ENCODE assay signal across 15 cellular contexts in genomic region chr1:167400359-167400953, GRCh38.
A peak's percentile ranks its signal among the peaks of the same experiment; 100 is the strongest.
DNase-seq lines count a peak whose midpoint lies in the region; ATAC-seq, FAIRE-seq and TF ChIP-seq lines count a peak whose summit lies in the region.
"Had no signal": no experiment of that assay in that cellular context is flagged by ENCODE, and none has a peak within 500 bp of the region (broad histone marks: within the 10 kb centered on the region; RNA-seq: fewer than 3 reads in every experiment).

No MANE protein-coding gene starts in this region.

- H3K9me3 Mint-ChIP-seq in WTC11 (no peaks in the 10 kb centered on the region), nephron progenitor cell (no peaks in the 10 kb centered on the region)
- no peaks in the 10 kb centered on the region for H3K9me3 Mint-ChIP-seq in activated T-helper 1 cell treated with anti-CD3 and anti-CD28 coated beads, Interleukin-12 subunit alpha, Interleukin-12 subunit beta, Interleukin-2, Interleukin-4 antibody, amounts not matched to agents 30 ng/mL and 10 ng/mL and 1 ng/mL, durations not matched to agents 14 hours and 24 hours and 36 hours

- H3K27ac Mint-ChIP-seq in WTC11 (peak overlapping the region; percentile 4; the same call in 1 of the 2 replicates), nephron progenitor cell (peak overlapping the region; percentile 29)
- no peak overlapping the region for H3K27ac Mint-ChIP-seq in activated T-helper 1 cell treated with anti-CD3 and anti-CD28 coated beads, Interleukin-12 subunit alpha, Interleukin-12 subunit beta, Interleukin-2, Interleukin-4 antibody, amounts not matched to agents 30 ng/mL and 10 ng/mL and 1 ng/mL, durations not matched to agents 14 hours and 24 hours and 36 hours

- in situ Hi-C loops in KBM-7 (cut with MboI; ENCODE audit: low pct_unique_long_range_greater_than_20kb, low sequenced_read_pairs), result no loop called here

- TF ChIP-seq CTCF in D721Med (IDR thresholded peaks at IDR 0.05; ENCODE audit: insufficient read depth, missing control alignments) (no peak), HEK293 (tag by site-specific recombination; IDR thresholded peaks at IDR 0.05) (no peak), WTC11 (IDR thresholded peaks at IDR 0.05) (no peak), nephron progenitor cell (IDR thresholded peaks at IDR 0.05) (no peak)

- peak; percentile 91 for FAIRE-seq in D721Med (lab: Jason Lieb, UNC)

- ATAC-seq in WTC11, result no peak

- no peaks in the 10 kb centered on the region for H3K27me3 Mint-ChIP-seq in WTC11 (ENCODE audit: low read depth)
- H3K27me3 Mint-ChIP-seq in nephron progenitor cell (ENCODE audit: low read depth, poor library complexity), result no peaks in the 10 kb centered on the region
- no peaks in the 10 kb centered on the region for H3K27me3 Mint-ChIP-seq in activated T-helper 1 cell treated with anti-CD3 and anti-CD28 coated beads, Interleukin-12 subunit alpha, Interleukin-12 subunit beta, Interleukin-2, Interleukin-4 antibody, amounts not matched to agents 30 ng/mL and 10 ng/mL and 1 ng/mL, durations not matched to agents 14 hours and 24 hours and 36 hours (ENCODE audit: insufficient read depth)

- H3K36me3 Mint-ChIP-seq in WTC11 (peaks cover 53% of the 10 kb centered on the region), nephron progenitor cell (ENCODE audit: low read depth) (peaks cover 59% of the 10 kb centered on the region)
- peaks cover 18% of the 10 kb centered on the region for H3K36me3 Mint-ChIP-seq in activated T-helper 1 cell treated with anti-CD3 and anti-CD28 coated beads, Interleukin-12 subunit alpha, Interleukin-12 subunit beta, Interleukin-2, Interleukin-4 antibody, amounts not matched to agents 30 ng/mL and 10 ng/mL and 1 ng/mL, durations not matched to agents 14 hours and 24 hours and 36 hours (ENCODE audit: low read depth)

- peaks cover 0 to 40% of the 10 kb centered on the region in 2 experiments; a peak in 1 of 3 replicates for H3K36me3 ChIP-seq in HEK293 (ENCODE audit: control insufficient read depth in 2 of 2, insufficient read depth in 1 of 2, low read length in 2 of 2)

- intact Hi-C loops in activated T-helper 1 cell treated with anti-CD3 and anti-CD28 coated beads, Interleukin-12 subunit alpha, Interleukin-12 subunit beta, Interleukin-2, Interleukin-4 antibody, amounts not matched to agents 30 ng/mL and 10 ng/mL and 1 ng/mL, durations not matched to agents 14 hours and 24 hours and 36 hours (cut with micrococcal nuclease), result no loop called here

- no peak for DNase-seq in D721Med (ENCODE audit: insufficient read length, low spot score)
- no peak for DNase-seq in WTC11 (ENCODE audit: low spot score)
- DNase-seq in nephron progenitor cell, result no peak
- DNase-seq in KBM-7, result no peak
- DNase-seq in activated T-helper 1 cell treated with anti-CD3 and anti-CD28 coated beads, Interleukin-12 subunit alpha, Interleukin-12 subunit beta, Interleukin-2, Interleukin-4 antibody, amounts not matched to agents 30 ng/mL and 10 ng/mL and 1 ng/mL, durations not matched to agents 14 hours and 24 hours and 36 hours (ENCODE audit: low spot score), result no peak
- DNase-seq in DMS79 treated with DMSO at 0.1 percent for 48 hours (lab: John Stamatoyannopoulos, UW), result no peak
- DNase-seq: GOT3, NCI-H1436, NCI-H2171, NCI-H226, SIG-M5 had no signal

- CTCF ChIA-PET in HEK293 (lab: Yijun Ruan, JAX) (interaction anchor here (0.7 to 3.1 kb wide), 14 partner anchors 10 to 177 kb away, joined by 3 to 23 read pairs (median 5); no protein-coding TSS in a partner anchor), WTC11 (lab: Charles Lee) (interaction anchor here (0.7 to 1.2 kb wide), 2 partner anchors 16 to 132 kb away, joined by 5 to 6 read pairs; no protein-coding TSS in a partner anchor)

- POLR2A ChIA-PET in HEK293 (lab: Yijun Ruan, JAX) (no interaction called here), WTC11 (lab: Charles Lee) (no interaction called here)

- H3K9me3 ChIP-seq in HEK293 (ENCODE audit: control insufficient read depth, insufficient read depth, low read depth, low read length), result no peaks in the 10 kb centered on the region
- H3K9me3 ChIP-seq: HAP-1, Peyer's patch had no signal

- H3K4me3 Mint-ChIP-seq in WTC11, result no peak overlapping the region
- no peak overlapping the region for H3K4me3 Mint-ChIP-seq in nephron progenitor cell
- no peak overlapping the region for H3K4me3 Mint-ChIP-seq in activated T-helper 1 cell treated with anti-CD3 and anti-CD28 coated beads, Interleukin-12 subunit alpha, Interleukin-12 subunit beta, Interleukin-2, Interleukin-4 antibody, amounts not matched to agents 30 ng/mL and 10 ng/mL and 1 ng/mL, durations not matched to agents 14 hours and 24 hours and 36 hours

- H3K27ac ChIP-seq in HEK293 (ENCODE audit: extremely low read depth, low read depth, low read length), result no peak overlapping the region
- H3K27ac ChIP-seq: Peyer's patch, SK-N-MC had no signal

- H3K4me1 Mint-ChIP-seq in WTC11, result peaks cover 3% of the 10 kb centered on the region; the same call in 1 of the 2 replicates
- H3K4me1 Mint-ChIP-seq in nephron progenitor cell, result no peaks in the 10 kb centered on the region
- H3K4me1 Mint-ChIP-seq in activated T-helper 1 cell treated with anti-CD3 and anti-CD28 coated beads, Interleukin-12 subunit alpha, Interleukin-12 subunit beta, Interleukin-2, Interleukin-4 antibody, amounts not matched to agents 30 ng/mL and 10 ng/mL and 1 ng/mL, durations not matched to agents 14 hours and 24 hours and 36 hours (ENCODE audit: low read depth), result no peaks in the 10 kb centered on the region

- no peaks in the 10 kb centered on the region for H3K4me1 ChIP-seq in HEK293 (ENCODE audit: control insufficient read depth, insufficient read depth, low read length)
- H3K4me1 ChIP-seq: Peyer's patch had no signal

- no peak overlapping the region for H3K4me3 ChIP-seq in HEK293 (ENCODE audit: low read depth, low read length)
- H3K4me3 ChIP-seq: HAP-1, Peyer's patch, SK-N-MC had no signal

TF ChIP-seq in HEK293, 187 proteins besides CTCF, POLR2A, EP300 and RAD21:
- no peak for TF ChIP-seq ZFHX2 (tag by site-specific recombination; conservative IDR thresholded peaks at IDR 0.05)
- peak; percentile 70; the same call in 1 of the 2 replicates for TF ChIP-seq MYNN (tag by site-specific recombination; IDR thresholded peaks at IDR 0.05; ENCODE audit: borderline replicate concordance)
- no peak for TF ChIP-seq ZNF274 (IDR thresholded peaks at IDR 0.05; ENCODE audit: low read length)
- TF ChIP-seq ZNF274 (tag by site-specific recombination; IDR thresholded peaks at IDR 0.05; ENCODE audit: borderline replicate concordance), result no peak
TF ChIP-seq in HEK293: peak in this region for 1.

TF ChIP-seq in WTC11, 78 proteins besides CTCF, POLR2A, EP300 and RAD21:
- TF ChIP-seq PREB (CRISPR knock-in tag; IDR thresholded peaks at IDR 0.05; ENCODE audit: borderline replicate concordance) (no peak), ZNF423 (CRISPR knock-in tag; IDR thresholded peaks at IDR 0.05) (no peak), ELF4 (CRISPR knock-in tag; IDR thresholded peaks at IDR 0.05; ENCODE audit: low read depth) (no peak), ZNF138 (CRISPR knock-in tag; conservative IDR thresholded peaks at IDR 0.05) (no peak), RORB (CRISPR knock-in tag; IDR thresholded peaks at IDR 0.05) (no peak), ZNF396 (CRISPR knock-in tag; IDR thresholded peaks at IDR 0.05; ENCODE audit: borderline replicate concordance) (no peak)
- TF ChIP-seq, protein P1, sequence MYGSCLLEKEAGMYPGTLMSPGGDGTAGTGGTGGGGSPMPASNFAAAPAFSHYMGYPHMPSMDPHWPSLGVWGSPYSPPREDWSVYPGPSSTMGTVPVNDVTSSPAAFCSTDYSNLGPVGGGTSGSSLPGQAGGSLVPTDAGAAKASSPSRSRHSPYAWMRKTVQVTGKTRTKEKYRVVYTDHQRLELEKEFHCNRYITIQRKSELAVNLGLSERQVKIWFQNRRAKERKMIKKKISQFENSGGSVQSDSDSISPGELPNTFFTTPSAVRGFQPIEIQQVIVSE (CRISPR knock-in tag; IDR thresholded peaks at IDR 0.05; ENCODE audit: borderline replicate concordance), result no peak
- TF ChIP-seq, protein P2, sequence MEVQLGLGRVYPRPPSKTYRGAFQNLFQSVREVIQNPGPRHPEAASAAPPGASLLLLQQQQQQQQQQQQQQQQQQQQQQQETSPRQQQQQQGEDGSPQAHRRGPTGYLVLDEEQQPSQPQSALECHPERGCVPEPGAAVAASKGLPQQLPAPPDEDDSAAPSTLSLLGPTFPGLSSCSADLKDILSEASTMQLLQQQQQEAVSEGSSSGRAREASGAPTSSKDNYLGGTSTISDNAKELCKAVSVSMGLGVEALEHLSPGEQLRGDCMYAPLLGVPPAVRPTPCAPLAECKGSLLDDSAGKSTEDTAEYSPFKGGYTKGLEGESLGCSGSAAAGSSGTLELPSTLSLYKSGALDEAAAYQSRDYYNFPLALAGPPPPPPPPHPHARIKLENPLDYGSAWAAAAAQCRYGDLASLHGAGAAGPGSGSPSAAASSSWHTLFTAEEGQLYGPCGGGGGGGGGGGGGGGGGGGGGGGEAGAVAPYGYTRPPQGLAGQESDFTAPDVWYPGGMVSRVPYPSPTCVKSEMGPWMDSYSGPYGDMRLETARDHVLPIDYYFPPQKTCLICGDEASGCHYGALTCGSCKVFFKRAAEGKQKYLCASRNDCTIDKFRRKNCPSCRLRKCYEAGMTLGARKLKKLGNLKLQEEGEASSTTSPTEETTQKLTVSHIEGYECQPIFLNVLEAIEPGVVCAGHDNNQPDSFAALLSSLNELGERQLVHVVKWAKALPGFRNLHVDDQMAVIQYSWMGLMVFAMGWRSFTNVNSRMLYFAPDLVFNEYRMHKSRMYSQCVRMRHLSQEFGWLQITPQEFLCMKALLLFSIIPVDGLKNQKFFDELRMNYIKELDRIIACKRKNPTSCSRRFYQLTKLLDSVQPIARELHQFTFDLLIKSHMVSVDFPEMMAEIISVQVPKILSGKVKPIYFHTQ (CRISPR knock-in tag; IDR thresholded peaks at IDR 0.05), result no peak
TF ChIP-seq in WTC11: peak in this region for 0.
